In genomic region chr6:4802312-4802935, GRCh38 we compare ENCODE assay signal across 14 cellular contexts. TPM values are rescaled to one million over a fixed set of nuclear protein-coding genes. Genes with fewer than 3 reads are reported as not detected.
DNase-seq lines count a peak whose midpoint lies in the region; ATAC-seq, FAIRE-seq and TF ChIP-seq lines count a peak whose summit lies in the region.
"Had no signal": no experiment of that assay in that cellular context is flagged by ENCODE, and none has a peak within 500 bp of the region (broad histone marks: within the 10 kb centered on the region; RNA-seq: fewer than 3 reads in every experiment).

No MANE protein-coding gene starts in this region.

- no peak overlapping the region for H3K4me3 ChIP-seq in pancreas
- no peak overlapping the region for H3K4me3 ChIP-seq in ascending aorta
- H3K4me3 ChIP-seq: adrenal gland, psoas muscle had no signal

- WGBS in pancreas, 2 donors: 94 to 100% methylated on average over 4 of the region's 4 CpGs

- no peak for TF ChIP-seq CTCF in pancreas (IDR thresholded peaks at IDR 0.05)
- TF ChIP-seq CTCF in ascending aorta (IDR thresholded peaks at IDR 0.05): no peak

- H3K36me3 ChIP-seq in pancreas: no peaks in the 10 kb centered on the region
- H3K36me3 ChIP-seq in ascending aorta: no peaks in the 10 kb centered on the region
- H3K36me3 ChIP-seq: adrenal gland had no signal

- H3K27me3 Mint-ChIP-seq in activated T-helper 17 cell treated with anti-CD3 and anti-CD28 coated beads, Interleukin-2, amount 50 U/mL, for 72 hours: no peaks in the 10 kb centered on the region
- H3K27me3 Mint-ChIP-seq: CD4-positive, alpha-beta T cell had no signal

- ATAC-seq in GM18498 (IDR thresholded peaks at IDR 0.05; ENCODE audit: unreplicated experiment) (peak; percentile 71), GM19468 (IDR thresholded peaks at IDR 0.05; ENCODE audit: extremely low read depth, unreplicated experiment) (peak; percentile 52), HG03039 (IDR thresholded peaks at IDR 0.05; ENCODE audit: unreplicated experiment) (peak; percentile 52), pancreas (no peak)
- ATAC-seq in activated T-helper 17 cell treated with anti-CD3 and anti-CD28 coated beads, Interleukin-2, amount 50 U/mL, for 72 hours (replicated peaks): no peak
- ATAC-seq: Panc1 had no signal

- no peak overlapping the region for H3K4me3 Mint-ChIP-seq in activated T-helper 17 cell treated with anti-CD3 and anti-CD28 coated beads, Interleukin-2, amount 50 U/mL, for 72 hours
- H3K4me3 Mint-ChIP-seq: CD4-positive, alpha-beta T cell had no signal

- H3K27ac ChIP-seq in pancreas: no peak overlapping the region
- no peak overlapping the region for H3K27ac ChIP-seq in ascending aorta
- H3K27ac ChIP-seq: adrenal gland, psoas muscle had no signal

- DNase-seq in pancreas (no peak), NCI-H1092 (lab: John Stamatoyannopoulos, UW) (no peak), posterior cingulate gyrus (no peak), ascending aorta (ENCODE audit: low spot score in 2 of 2) (no peak)
- DNase-seq: activated CD4-positive, alpha-beta T cell treated with anti-CD3 and anti-CD28 coated beads, Interleukin-2, amount 50 U/mL, for 1 hour; adrenal gland; CD4-positive, alpha-beta T cell; left colon; psoas muscle had no signal

- no peaks in the 10 kb centered on the region for H3K36me3 Mint-ChIP-seq in activated T-helper 17 cell treated with anti-CD3 and anti-CD28 coated beads, Interleukin-2, amount 50 U/mL, for 72 hours (ENCODE audit: low read depth)

- intact Hi-C loops in pancreas (cut with DNase I): no loop called here
- intact Hi-C loops in posterior cingulate gyrus (cut with DNase I): no loop called here
- intact Hi-C loops in ascending aorta (cut with DNase I): no loop called here

- H3K4me1 Mint-ChIP-seq in activated T-helper 17 cell treated with anti-CD3 and anti-CD28 coated beads, Interleukin-2, amount 50 U/mL, for 72 hours: peaks cover 46% of the 10 kb centered on the region

- H3K4me1 ChIP-seq in pancreas (no peaks in the 10 kb centered on the region), ascending aorta (peaks cover 0 to 4% of the 10 kb centered on the region in 2 donors)

- H3K9me3 ChIP-seq in pancreas (no peaks in the 10 kb centered on the region), ascending aorta (peaks cover 0 to 17% of the 10 kb centered on the region in 2 donors)
- H3K9me3 ChIP-seq: adrenal gland had no signal

- FAIRE-seq in pancreas (lab: Jason Lieb, UNC): no peak

- no peaks in the 10 kb centered on the region for H3K9me3 Mint-ChIP-seq in activated T-helper 17 cell treated with anti-CD3 and anti-CD28 coated beads, Interleukin-2, amount 50 U/mL, for 72 hours

- H3K27me3 ChIP-seq in pancreas (no peaks in the 10 kb centered on the region), ascending aorta (no peaks in the 10 kb centered on the region)
- H3K27me3 ChIP-seq: adrenal gland had no signal

- H3K27ac Mint-ChIP-seq in activated T-helper 17 cell treated with anti-CD3 and anti-CD28 coated beads, Interleukin-2, amount 50 U/mL, for 72 hours: peak overlapping the region; percentile 47
- H3K27ac Mint-ChIP-seq: CD4-positive, alpha-beta T cell had no signal

RNA-seq across cellular contexts. Expression of gene CDYL, which starts 26.2 kb away (rescaled TPM):
- 10 to 100 TPM; 23.3 to 24.5 TPM for total RNA-seq in activated T-helper 17 cell treated with anti-CD3 and anti-CD28 coated beads, Interleukin-2, amount 50 U/mL, for 72 hours
- 10 to 100 TPM in 4 of 6 donors, 1 to 10 TPM in 2; 9.7 to 15.3 (median 11.6) TPM for total RNA-seq in pancreas
- polyA plus RNA-seq in pancreas: 1 to 10 TPM; 3.4 to 3.5 TPM
- total RNA-seq in ascending aorta: 73.7 TPM

Comparison
In these comparisons a context has a peak if more than half of its experiments do, and no peak if none do; other contexts are left out.
1. ATAC-seq: peak in GM18498 (single experiment), GM19468 (single experiment) and HG03039 (single experiment); none in activated T-helper 17 cell treated with anti-CD3 and anti-CD28 coated beads, Interleukin-2, amount 50 U/mL, for 72 hours (single experiment) and pancreas (0 of 4).